Comparison of ENCODE assay signal across 1 cellular context in the genomic region with DNA sequence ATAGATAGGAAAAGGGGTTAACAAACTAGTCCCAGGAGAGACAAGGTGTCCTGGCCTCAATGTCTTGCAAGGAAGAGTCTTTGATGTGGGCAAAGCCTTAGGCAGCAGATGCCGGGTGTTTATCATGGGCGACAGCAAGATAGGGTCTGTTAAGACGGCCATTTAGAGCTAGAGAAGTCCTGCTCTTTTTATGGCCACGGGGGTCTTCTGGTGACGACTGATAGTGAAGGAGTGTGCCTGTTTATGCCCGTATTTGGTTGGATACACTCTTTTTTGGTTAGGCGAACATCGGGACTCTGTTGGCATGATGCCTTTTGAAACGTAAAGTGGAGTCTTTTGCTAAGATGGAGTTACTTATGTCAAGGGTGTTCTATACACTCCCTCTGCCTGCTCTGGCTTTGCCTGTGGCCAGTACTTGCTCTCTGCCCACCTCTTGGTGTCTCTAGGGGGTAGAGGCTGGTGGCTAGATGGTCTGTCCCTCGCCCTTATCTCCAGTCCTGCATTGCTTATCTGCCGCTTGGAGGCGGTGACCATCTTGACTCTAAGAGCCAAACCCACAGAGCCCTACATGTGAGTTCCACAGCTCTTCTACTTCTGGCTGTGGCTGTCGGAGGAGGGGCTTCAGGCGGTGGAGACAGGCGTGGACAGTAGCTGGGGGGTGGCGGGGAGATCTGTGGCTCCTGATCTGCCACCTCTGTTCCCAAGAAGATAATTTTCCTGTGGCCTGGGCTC.
TF ChIP-seq lines count a peak whose summit lies in the region.

No MANE protein-coding gene starts in this region.

TF ChIP-seq in WTC11, 78 proteins besides CTCF, POLR2A, EP300 and RAD21 (continued from another document):
- TF ChIP-seq AR (CRISPR knock-in tag; IDR thresholded peaks at IDR 0.05) (no peak), TCF7 (CRISPR knock-in tag; IDR thresholded peaks at IDR 0.05; ENCODE audit: low read depth) (no peak), SMAD3 (CRISPR knock-in tag; IDR thresholded peaks at IDR 0.05; ENCODE audit: borderline replicate concordance) (no peak), RORB (CRISPR knock-in tag; IDR thresholded peaks at IDR 0.05) (no peak), ATF6 (CRISPR knock-in tag; IDR thresholded peaks at IDR 0.05) (no peak), TP53 (CRISPR knock-in tag; IDR thresholded peaks at IDR 0.05) (no peak), SMAD4 (CRISPR knock-in tag; IDR thresholded peaks at IDR 0.05) (no peak)
